8 cellular contexts compared by ENCODE assay signal in the genomic region with DNA sequence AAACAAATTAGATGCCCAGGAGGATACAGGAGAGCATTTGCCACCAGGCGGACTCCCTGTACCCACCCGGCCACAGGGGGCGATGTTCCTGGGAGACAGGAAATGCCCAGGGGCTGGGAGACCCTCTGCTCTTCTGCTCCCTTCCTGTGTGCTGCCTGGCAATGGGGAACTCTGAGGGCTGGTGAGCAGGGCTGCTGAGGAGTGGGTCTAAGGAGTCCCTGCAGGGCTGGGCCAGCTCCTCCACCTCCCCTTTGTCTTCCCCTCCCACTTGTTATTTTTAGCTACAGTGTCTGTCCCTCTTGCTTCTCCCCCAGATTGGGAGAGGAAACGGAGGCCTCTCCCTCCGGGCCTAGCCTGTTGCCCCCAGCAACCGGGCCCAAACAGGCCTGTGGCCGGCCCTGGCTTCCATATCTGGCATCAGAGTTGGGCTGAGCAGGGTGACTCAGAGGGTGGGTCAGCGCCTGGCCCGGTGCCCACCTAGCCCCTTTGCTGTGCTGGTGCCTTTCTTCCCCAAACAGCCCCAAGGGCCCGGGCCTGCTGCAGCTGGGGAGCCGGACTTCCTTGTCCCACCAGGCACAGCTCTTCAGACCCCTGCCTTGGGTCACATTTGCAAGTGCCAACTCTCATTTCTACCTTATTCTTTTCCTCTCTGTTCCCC. TPM values are rescaled to one million over a fixed set of nuclear protein-coding genes. Genes with fewer than 3 reads are reported as not detected.
DNase-seq lines count a peak whose midpoint lies in the region; ATAC-seq, FAIRE-seq and TF ChIP-seq lines count a peak whose summit lies in the region.

No MANE protein-coding gene starts in this region.

- DNase-seq in A172 (ENCODE audit: low spot score) (peak; percentile 99), GM12891 (ENCODE audit: insufficient read length, low spot score) (no peak), KBM-7 (peak; percentile 98), mammary epithelial cell (peak; percentile 97)

- no peak overlapping the region for H2AFZ ChIP-seq in mammary epithelial cell (ENCODE audit: low read depth, low read length)

- peak; percentile 61 for ATAC-seq in stimulated activated memory B cell treated with anti-CD40 and anti-IgM and Interleukin-4, amounts not matched to agents 10 μg/mL and 1 μg/mL and 100 μg/mL, for 72 hours
- no peak for ATAC-seq in HG02970 (IDR thresholded peaks at IDR 0.05; ENCODE audit: low FRiP score, unreplicated experiment)

- H3K9me3 ChIP-seq in mammary epithelial cell (replicated peaks; ENCODE audit: insufficient read depth, low read length): no peaks in the 10 kb centered on the region

- peak; percentile 51 to 61 for TF ChIP-seq CTCF in mammary epithelial cell (conservative IDR thresholded peaks at IDR 0.05 in 1 of 2, IDR thresholded peaks at IDR 0.05 in 1 of 2; ENCODE audit: extremely low read depth in 1 of 2, insufficient read depth in 1 of 2, low read depth in 1 of 2, low read length in 2 of 2)

- peak overlapping the region; percentile 84 for H3K9ac ChIP-seq in mammary epithelial cell (ENCODE audit: insufficient read depth, low read length)

- H3K4me2 ChIP-seq in mammary epithelial cell (ENCODE audit: insufficient read depth, low read depth, low read length): peak overlapping the region; percentile 83

- H4K20me1 ChIP-seq in mammary epithelial cell (ENCODE audit: insufficient read depth, low read length): no peaks in the 10 kb centered on the region

- peak overlapping the region; percentile 72 for H3K27ac Mint-ChIP-seq in T-helper 1 cell treated with Interleukin-12 subunit alpha and Interleukin-12 subunit beta and Interleukin-4 antibody, amounts not matched to agents 30 μg/mL and 1 μg/mL, for 36 hours
- H3K27ac Mint-ChIP-seq in stimulated activated memory B cell treated with anti-CD40 and anti-IgM and Interleukin-4, amounts not matched to agents 10 μg/mL and 1 μg/mL and 100 μg/mL, for 72 hours: peak overlapping the region; percentile 94

- CTCF ChIA-PET in mammary epithelial cell (lab: Charles Lee; ENCODE audit: low non-redundant PET): no interaction called here

- H3K36me3 Mint-ChIP-seq in T-helper 1 cell treated with Interleukin-12 subunit alpha and Interleukin-12 subunit beta and Interleukin-4 antibody, amounts not matched to agents 30 μg/mL and 1 μg/mL, for 36 hours (ENCODE audit: low read depth): no peaks in the 10 kb centered on the region
- peaks cover 17% of the 10 kb centered on the region for H3K36me3 Mint-ChIP-seq in stimulated activated memory B cell treated with anti-CD40 and anti-IgM and Interleukin-4, amounts not matched to agents 10 μg/mL and 1 μg/mL and 100 μg/mL, for 72 hours

- no peak overlapping the region for H3K4me3 Mint-ChIP-seq in T-helper 1 cell treated with Interleukin-12 subunit alpha and Interleukin-12 subunit beta and Interleukin-4 antibody, amounts not matched to agents 30 μg/mL and 1 μg/mL, for 36 hours
- peak overlapping the region; percentile 42 for H3K4me3 Mint-ChIP-seq in stimulated activated memory B cell treated with anti-CD40 and anti-IgM and Interleukin-4, amounts not matched to agents 10 μg/mL and 1 μg/mL and 100 μg/mL, for 72 hours

- no peaks in the 10 kb centered on the region for H3K9me3 Mint-ChIP-seq in T-helper 1 cell treated with Interleukin-12 subunit alpha and Interleukin-12 subunit beta and Interleukin-4 antibody, amounts not matched to agents 30 μg/mL and 1 μg/mL, for 36 hours
- no peaks in the 10 kb centered on the region for H3K9me3 Mint-ChIP-seq in stimulated activated memory B cell treated with anti-CD40 and anti-IgM and Interleukin-4, amounts not matched to agents 10 μg/mL and 1 μg/mL and 100 μg/mL, for 72 hours

- peaks cover 58% of the 10 kb centered on the region for H3K4me1 Mint-ChIP-seq in T-helper 1 cell treated with Interleukin-12 subunit alpha and Interleukin-12 subunit beta and Interleukin-4 antibody, amounts not matched to agents 30 μg/mL and 1 μg/mL, for 36 hours (ENCODE audit: low read depth)
- H3K4me1 Mint-ChIP-seq in stimulated activated memory B cell treated with anti-CD40 and anti-IgM and Interleukin-4, amounts not matched to agents 10 μg/mL and 1 μg/mL and 100 μg/mL, for 72 hours: peaks cover 81% of the 10 kb centered on the region

- H3K27me3 Mint-ChIP-seq in T-helper 1 cell treated with Interleukin-12 subunit alpha and Interleukin-12 subunit beta and Interleukin-4 antibody, amounts not matched to agents 30 μg/mL and 1 μg/mL, for 36 hours (ENCODE audit: low read depth): peaks cover 23% of the 10 kb centered on the region
- H3K27me3 Mint-ChIP-seq in stimulated activated memory B cell treated with anti-CD40 and anti-IgM and Interleukin-4, amounts not matched to agents 10 μg/mL and 1 μg/mL and 100 μg/mL, for 72 hours: no peaks in the 10 kb centered on the region

- in situ Hi-C loops in KBM-7 (cut with MboI; ENCODE audit: low pct_unique_long_range_greater_than_20kb, low sequenced_read_pairs) (loop anchor here (5.0 kb wide), 1 partner anchor 34 kb away; no protein-coding TSS in a partner anchor), mammary epithelial cell (cut with MboI; ENCODE audit: low sequenced_read_pairs in 2 of 2) (no loop called here)

- peak overlapping the region in 2 of 3 experiments; percentile 24 to 26 for H3K4me3 ChIP-seq in mammary epithelial cell (replicated peaks in 1 of 3; ENCODE audit: insufficient read depth in 1 of 3, low read depth in 2 of 3, low read length in 3 of 3)

- no peak for TF ChIP-seq POLR2A in GM12891 (IDR thresholded peaks at IDR 0.05; ENCODE audit: low read depth, low read length)

- peaks cover 89% of the 10 kb centered on the region for H3K4me1 ChIP-seq in mammary epithelial cell (ENCODE audit: insufficient read depth, low read length)

- intact Hi-C loops in mammary epithelial cell (cut with micrococcal nuclease): no loop called here

- peaks cover 88% of the 10 kb centered on the region for H3K79me2 ChIP-seq in mammary epithelial cell (ENCODE audit: insufficient read depth, low read length)

- peaks cover 16% of the 10 kb centered on the region for H3K36me3 ChIP-seq in mammary epithelial cell (ENCODE audit: insufficient read depth, low read length)

- WGBS in mammary epithelial cell (ENCODE audit: low coverage, missing lambda C conversion rate): 3% methylated on average over 7 of the region's 11 CpGs

- H3K27ac ChIP-seq in mammary epithelial cell (ENCODE audit: insufficient read depth, low read depth, low read length): peak overlapping the region; percentile 95
- H3K27ac ChIP-seq in layer of hippocampus (ENCODE audit: low read depth, low read length): peak overlapping the region; percentile 71

- dilution Hi-C loops in mammary epithelial cell (cut with HindIII; ENCODE audit: low sequenced_read_pairs): no loop called here

- H3K27me3 ChIP-seq in mammary epithelial cell (ENCODE audit: insufficient read depth, low read length): no peaks in the 10 kb centered on the region
- no peaks in the 10 kb centered on the region for H3K27me3 ChIP-seq in layer of hippocampus (ENCODE audit: control insufficient read depth, insufficient read depth, low read length)

- no TSS peak for BruUV-seq in mammary epithelial cell (replicated peaks; lab: Mats Ljungman, UMichigan)

- peak; percentile 38 for FAIRE-seq in GM12891 (lab: Jason Lieb, UNC)

TF ChIP-seq in GM12891, 5 proteins besides CTCF, POLR2A, EP300 and RAD21:
- 0 out of 2 replicates have a peak, but pooled peaks have one; percentile 22 for TF ChIP-seq SPI1 (IDR thresholded peaks at IDR 0.05; ENCODE audit: low read depth, low read length)
- no peak for TF ChIP-seq POU2F2 (IDR thresholded peaks at IDR 0.05; ENCODE audit: low read depth, low read length)

RNA-seq across cellular contexts. Expression of gene LMNA, which starts 11.7 kb away (rescaled TPM):
- 1,695 and 2,065 TPM in 2 replicates for total RNA-seq in A172 (2014; rRNA removed; shearing (Covaris generic))
- polyA plus RNA-seq in GM12891 (2012; ENCODE audit: low read depth, missing spikeins): 70.7 TPM
- 100 to 1,000 TPM; 389 to 797 TPM for total RNA-seq in mammary epithelial cell
- polyA plus RNA-seq in mammary epithelial cell: 759 TPM
- 852 TPM for polyA minus RNA-seq in mammary epithelial cell

RNA-seq across cellular contexts. Expression of gene SEMA4A, which starts 27.2 kb away (rescaled TPM):
- total RNA-seq in A172 (2014; rRNA removed; shearing (Covaris generic)): 0.31 TPM in 1 of 2 replicates, not detected in the other
- polyA plus RNA-seq in GM12891 (2012; ENCODE audit: low read depth, missing spikeins): 26.3 TPM
- total RNA-seq in mammary epithelial cell: 10 to 100 TPM in 1 of 2 donors, 1 to 10 TPM in 1; 3.5 to 10.6 TPM
- polyA plus RNA-seq in mammary epithelial cell: 6.7 TPM
- polyA minus RNA-seq in mammary epithelial cell: 13.4 TPM

RNA-seq across cellular contexts. Expression of gene MEX3A, which starts 43.9 kb away (rescaled TPM):
- total RNA-seq in A172 (2014; rRNA removed; shearing (Covaris generic)): 11.2 and 12.5 TPM in 2 replicates
- 0.56 TPM for polyA plus RNA-seq in GM12891 (2012; ENCODE audit: low read depth, missing spikeins)
- 1 to 10 TPM; 1.9 to 2.5 TPM for total RNA-seq in mammary epithelial cell
- polyA plus RNA-seq in mammary epithelial cell: 1.3 TPM
- 1.2 TPM for polyA minus RNA-seq in mammary epithelial cell
